Comparison of ENCODE assay signal across 21 cellular contexts in genomic region chr10:76242956-76243355, GRCh38.
A peak's percentile ranks its signal among the peaks of the same experiment; 100 is the strongest.
DNase-seq lines count a peak whose midpoint lies in the region; ATAC-seq and TF ChIP-seq lines count a peak whose summit lies in the region.
"Had no signal": no experiment of that assay in that cellular context is flagged by ENCODE, and none has a peak within 500 bp of the region (broad histone marks: within the 10 kb centered on the region; RNA-seq: fewer than 3 reads in every experiment).

No MANE protein-coding gene starts in this region.

- no peak overlapping the region for H3K4me3 Mint-ChIP-seq in activated CD4-positive, alpha-beta T cell treated with anti-CD3 and anti-CD28 coated beads, Interleukin-2, amount 10 ng/mL, durations not matched to agents 24 days and 14 days
- H3K4me3 Mint-ChIP-seq in mesothelial cell of epicardium = no peak overlapping the region
- H3K4me3 Mint-ChIP-seq: CD4-positive, CD25-positive, alpha-beta regulatory T cell had no signal

- H3K36me3 Mint-ChIP-seq in activated CD4-positive, alpha-beta T cell treated with anti-CD3 and anti-CD28 coated beads, Interleukin-2, amount 10 ng/mL, durations not matched to agents 24 days and 14 days (ENCODE audit: low read depth) = no peaks in the 10 kb centered on the region
- no peaks in the 10 kb centered on the region for H3K36me3 Mint-ChIP-seq in mesothelial cell of epicardium
- H3K36me3 Mint-ChIP-seq: CD4-positive, CD25-positive, alpha-beta regulatory T cell had no signal

- TF ChIP-seq CTCF in VCaP (conservative IDR thresholded peaks at IDR 0.05) (no peak), thyroid gland (IDR thresholded peaks at IDR 0.05) (no peak), mesothelial cell of epicardium (IDR thresholded peaks at IDR 0.05; ENCODE audit: unreplicated experiment) (no peak)

- no peaks in the 10 kb centered on the region for H3K4me1 Mint-ChIP-seq in activated CD4-positive, alpha-beta T cell treated with anti-CD3 and anti-CD28 coated beads, Interleukin-2, amount 10 ng/mL, durations not matched to agents 24 days and 14 days
- peaks cover 9% of the 10 kb centered on the region for H3K4me1 Mint-ChIP-seq in mesothelial cell of epicardium
- H3K4me1 Mint-ChIP-seq: CD4-positive, CD25-positive, alpha-beta regulatory T cell had no signal

- no peaks in the 10 kb centered on the region for H3K9me3 ChIP-seq in thyroid gland
- H3K9me3 ChIP-seq: BE2C, Caco-2 had no signal

- 21 to 30% methylated on average over 8 of the region's 8 CpGs for WGBS in thyroid gland, 2 donors

- no peaks in the 10 kb centered on the region for H3K9me3 Mint-ChIP-seq in activated CD4-positive, alpha-beta T cell treated with anti-CD3 and anti-CD28 coated beads, Interleukin-2, amount 10 ng/mL, durations not matched to agents 24 days and 14 days
- peaks cover 5% of the 10 kb centered on the region for H3K9me3 Mint-ChIP-seq in mesothelial cell of epicardium

- H3K4me3 ChIP-seq in thyroid gland (replicated peaks in 1 of 3) = no peak overlapping the region
- H3K4me3 ChIP-seq: SK-N-MC had no signal

- H3K27me3 ChIP-seq in thyroid gland = no peaks in the 10 kb centered on the region
- H3K27me3 ChIP-seq: BE2C had no signal

- no peaks in the 10 kb centered on the region for H3K27me3 Mint-ChIP-seq in activated CD4-positive, alpha-beta T cell treated with anti-CD3 and anti-CD28 coated beads, Interleukin-2, amount 10 ng/mL, durations not matched to agents 24 days and 14 days
- H3K27me3 Mint-ChIP-seq in mesothelial cell of epicardium (ENCODE audit: low read depth) = peaks cover 12% of the 10 kb centered on the region
- H3K27me3 Mint-ChIP-seq: CD4-positive, CD25-positive, alpha-beta regulatory T cell had no signal

- ATAC-seq in GM19328 (IDR thresholded peaks at IDR 0.05; ENCODE audit: unreplicated experiment) = no peak
- ATAC-seq: HCT116 had no signal

- peak overlapping the region; percentile 28 for H3K27ac ChIP-seq in VCaP
- H3K27ac ChIP-seq in thyroid gland = no peak overlapping the region
- H3K27ac ChIP-seq: 22Rv1, SK-N-MC had no signal

- TF ChIP-seq POLR2A in thyroid gland (IDR thresholded peaks at IDR 0.05) = no peak

- DNase-seq in NCI-H1092 treated with DMSO at 0.1 percent for 48 hours (lab: John Stamatoyannopoulos, UW) = peak; percentile 5
- no peak for DNase-seq in NCI-H1092 (lab: John Stamatoyannopoulos, UW)
- DNase-seq in activated CD4-positive, alpha-beta T cell treated with anti-CD3 and anti-CD28 coated beads, Interleukin-2, amount 10 ng/mL, durations not matched to agents 24 days and 14 days = peak; percentile 20
- no peak for DNase-seq in activated CD4-positive, alpha-beta T cell treated with anti-CD3 and anti-CD28 coated beads for 1 hour
- peak; percentile 28 to 48 for DNase-seq in thyroid gland
- DNase-seq in mesothelial cell of epicardium (ENCODE audit: low spot score in 2 of 2, unreplicated experiment in 2 of 2) = no peak
- DNase-seq: BE2C; Caco-2; CD4-positive, CD25-positive, alpha-beta regulatory T cell; GOT3; Kasumi-1; NCI-H187; NCI-H2171; NCI-H69; OCI-M1; SHP77 had no signal

- H3K36me3 ChIP-seq in thyroid gland = no peaks in the 10 kb centered on the region
- H3K36me3 ChIP-seq: BE2C had no signal

- no peak overlapping the region for H3K27ac Mint-ChIP-seq in activated CD4-positive, alpha-beta T cell treated with anti-CD3 and anti-CD28 coated beads, Interleukin-2, amount 10 ng/mL, durations not matched to agents 24 days and 14 days
- H3K27ac Mint-ChIP-seq in mesothelial cell of epicardium = no peak overlapping the region
- H3K27ac Mint-ChIP-seq: CD4-positive, CD25-positive, alpha-beta regulatory T cell had no signal

- intact Hi-C loops in activated CD4-positive, alpha-beta T cell treated with anti-CD3 and anti-CD28 coated beads, Interleukin-2, amount 10 ng/mL, durations not matched to agents 24 days and 14 days (cut with micrococcal nuclease) = no loop called here
- intact Hi-C loops in thyroid gland (cut with DNase I) = no loop called here

- peaks cover 0 to 5% of the 10 kb centered on the region in 2 donors for H3K4me1 ChIP-seq in thyroid gland
- H3K4me1 ChIP-seq: BE2C had no signal

Comparison
In these comparisons a context has a peak if more than half of its experiments do, and no peak if none do; other contexts are left out.
1. DNase-seq: peak in NCI-H1092 treated with DMSO at 0.1 percent for 48 hours (single experiment), activated CD4-positive, alpha-beta T cell treated with anti-CD3 and anti-CD28 coated beads, Interleukin-2, amount 10 ng/mL, durations not matched to agents 24 days and 14 days (single experiment) and thyroid gland (2 of 2); none in NCI-H1092 (single experiment), activated CD4-positive, alpha-beta T cell treated with anti-CD3 and anti-CD28 coated beads for 1 hour (single experiment) and mesothelial cell of epicardium (0 of 2).